Comparison of ENCODE assay signal across 23 cellular contexts in the genomic region with DNA sequence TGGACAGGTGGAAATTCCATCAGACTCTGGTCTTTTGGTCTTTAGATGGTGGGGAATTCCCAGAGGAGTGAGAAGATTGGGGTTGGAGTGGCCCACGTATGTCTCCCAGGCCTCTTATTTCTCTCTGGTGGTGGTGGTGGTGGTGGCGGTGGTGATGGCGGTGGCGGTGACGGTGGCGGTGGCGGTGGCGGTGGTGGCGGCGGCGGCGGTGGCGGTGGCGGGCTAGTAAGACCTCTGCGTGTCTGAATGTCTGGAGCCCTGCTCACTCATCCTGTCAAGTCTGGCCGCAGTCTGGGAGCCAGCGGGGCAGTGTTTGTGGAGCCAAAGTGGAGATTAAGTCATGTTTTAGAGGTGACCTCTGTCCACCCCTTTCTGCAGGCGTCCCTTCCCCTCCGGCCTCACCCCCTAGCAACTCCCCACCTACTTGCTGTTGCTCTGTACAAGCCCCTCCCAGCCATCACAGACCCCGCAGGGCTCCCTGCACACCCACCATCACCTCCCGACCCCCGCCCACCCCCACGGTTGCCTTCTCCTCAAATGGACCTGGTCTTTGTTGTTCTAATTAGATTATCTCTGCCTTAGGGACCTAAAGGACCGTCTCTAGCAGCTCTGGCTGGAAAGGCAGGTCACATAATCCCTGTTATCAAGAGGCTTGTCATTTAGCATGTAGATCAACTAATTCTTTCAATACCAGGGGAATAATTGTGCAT.
"Had no signal": no experiment of that assay in that cellular context is flagged by ENCODE, and none has a peak within 500 bp of the region (broad histone marks: within the 10 kb centered on the region; RNA-seq: fewer than 3 reads in every experiment).

No MANE protein-coding gene starts in this region.

- DNase-seq: activated CD4-positive, alpha-beta memory T cell treated with anti-CD3 and anti-CD28 coated beads, Interleukin-2, amount 10 ng/mL, durations not matched to agents 7 days and 5 days; activated CD4-positive, alpha-beta T cell treated with anti-CD3 and anti-CD28 coated beads for 1 hour; activated CD4-positive, alpha-beta T cell treated with anti-CD3 and anti-CD28 coated beads, Interleukin-2, amount 10 ng/mL, durations not matched to agents 7 days and 5 days; activated CD8-positive, alpha-beta memory T cell treated with anti-CD3 and anti-CD28 coated beads, Interleukin-2, amount 50 U/mL, for 48 hours; activated gamma-delta T cell treated with Interleukin-2 at 50 U/mL for 16 hours; activated naive CD4-positive, alpha-beta T cell treated with anti-CD3 and anti-CD28 coated beads, Interleukin-2, amount 50 U/mL, for 16 hours; activated naive CD8-positive, alpha-beta T cell treated with anti-CD3 and anti-CD28 coated beads, Interleukin-2, amount 50 U/mL, for 24 hours; activated T-cell treated with anti-CD3 and anti-CD28 coated beads, Interleukin-2, amount 50 U/mL, for 24 hours; amygdala; central memory CD4-positive, alpha-beta T cell; effector CD4-positive, alpha-beta T cell; foreskin keratinocyte; mammary epithelial cell; ovary; psoas muscle; spleen; stimulated activated naive CD4-positive, alpha-beta T cell treated with Interleukin-2 at 50 U/mL for 16 hours; T-helper 2 cell had no signal

- H3K9me3 ChIP-seq: esophagus muscularis mucosa, heart right ventricle, ovary, psoas muscle, spleen, tibial nerve had no signal

- H3K4me1 Mint-ChIP-seq: activated CD4-positive, alpha-beta memory T cell treated with anti-CD3 and anti-CD28 coated beads, Interleukin-2, amount 10 ng/mL, durations not matched to agents 7 days and 5 days; activated CD4-positive, alpha-beta T cell treated with anti-CD3 and anti-CD28 coated beads, Interleukin-2, amount 10 ng/mL, durations not matched to agents 7 days and 5 days; activated naive CD8-positive, alpha-beta T cell treated with anti-CD3 and anti-CD28 coated beads, Interleukin-2, amount 50 U/mL, for 24 hours; nephron; WTC11 had no signal

- H3K36me3 Mint-ChIP-seq: WTC11 had no signal

- ATAC-seq: activated naive CD8-positive, alpha-beta T cell treated with anti-CD3 and anti-CD28 coated beads, Interleukin-2, amount 50 U/mL, for 24 hours; foreskin keratinocyte; psoas muscle; WTC11 had no signal

- H3K36me3 ChIP-seq: esophagus muscularis mucosa, heart right ventricle, ovary, spleen, tibial nerve had no signal

- H3K9me3 Mint-ChIP-seq: activated CD4-positive, alpha-beta memory T cell treated with anti-CD3 and anti-CD28 coated beads, Interleukin-2, amount 10 ng/mL, durations not matched to agents 7 days and 5 days; activated CD4-positive, alpha-beta T cell treated with anti-CD3 and anti-CD28 coated beads, Interleukin-2, amount 10 ng/mL, durations not matched to agents 7 days and 5 days; activated naive CD8-positive, alpha-beta T cell treated with anti-CD3 and anti-CD28 coated beads, Interleukin-2, amount 50 U/mL, for 24 hours; activated T-cell treated with anti-CD3 and anti-CD28 coated beads, Interleukin-2, amount 50 U/mL, for 24 hours; WTC11 had no signal

- H3K4me3 ChIP-seq: esophagus muscularis mucosa, heart right ventricle, ovary, psoas muscle, spleen, tibial nerve had no signal

- H3K27ac Mint-ChIP-seq: activated CD4-positive, alpha-beta memory T cell treated with anti-CD3 and anti-CD28 coated beads, Interleukin-2, amount 10 ng/mL, durations not matched to agents 7 days and 5 days; activated CD4-positive, alpha-beta T cell treated with anti-CD3 and anti-CD28 coated beads, Interleukin-2, amount 10 ng/mL, durations not matched to agents 7 days and 5 days; activated naive CD8-positive, alpha-beta T cell treated with anti-CD3 and anti-CD28 coated beads, Interleukin-2, amount 50 U/mL, for 24 hours; activated T-cell treated with anti-CD3 and anti-CD28 coated beads, Interleukin-2, amount 50 U/mL, for 24 hours; nephron; WTC11 had no signal

- H3K27ac ChIP-seq: esophagus muscularis mucosa, foreskin keratinocyte, ovary, psoas muscle, spleen, tibial nerve had no signal

- H3K27me3 ChIP-seq: foreskin keratinocyte, ovary, tibial nerve had no signal

- H3K4me3 Mint-ChIP-seq: activated CD4-positive, alpha-beta memory T cell treated with anti-CD3 and anti-CD28 coated beads, Interleukin-2, amount 10 ng/mL, durations not matched to agents 7 days and 5 days; activated CD4-positive, alpha-beta T cell treated with anti-CD3 and anti-CD28 coated beads, Interleukin-2, amount 10 ng/mL, durations not matched to agents 7 days and 5 days; activated naive CD8-positive, alpha-beta T cell treated with anti-CD3 and anti-CD28 coated beads, Interleukin-2, amount 50 U/mL, for 24 hours; activated T-cell treated with anti-CD3 and anti-CD28 coated beads, Interleukin-2, amount 50 U/mL, for 24 hours; nephron; WTC11 had no signal

- H3K4me1 ChIP-seq: foreskin keratinocyte, psoas muscle, spleen had no signal
